24 cellular contexts compared by ENCODE assay signal in the genomic region with DNA sequence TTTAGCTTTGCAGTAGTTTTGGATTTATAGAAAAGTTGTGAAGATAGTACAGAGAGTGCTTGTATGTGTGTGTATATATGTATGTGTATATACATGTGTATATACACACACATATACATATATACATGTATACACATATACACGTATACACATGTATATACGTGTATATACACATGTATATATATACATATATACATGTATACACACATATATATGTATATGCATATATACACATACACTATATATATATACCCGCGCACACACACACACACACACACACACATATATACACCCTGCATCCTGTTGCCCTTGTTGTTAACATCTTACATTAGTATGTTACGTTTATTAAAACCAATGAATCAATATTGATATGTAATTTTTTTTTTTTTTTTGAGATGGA.
"Had no signal": no experiment of that assay in that cellular context is flagged by ENCODE, and none has a peak within 500 bp of the region (broad histone marks: within the 10 kb centered on the region; RNA-seq: fewer than 3 reads in every experiment).

No MANE protein-coding gene starts in this region.

- H3K36me3 Mint-ChIP-seq: naive B cell had no signal

- H3K4me3 Mint-ChIP-seq: dendritic cell treated with granulocyte-macrophage colony-stimulating factor and Interleukin-4, amounts not matched to agents 40 ng/mL and 50 ng/mL, for 4 days; endodermal cell; mesothelial cell of epicardium; naive B cell had no signal

- H3K4me3 ChIP-seq: colonic mucosa, esophagus muscularis mucosa, gastroesophageal sphincter, heart left ventricle, left lung, lower lobe of right lung, mucosa of descending colon had no signal

- H3K27me3 Mint-ChIP-seq: dendritic cell treated with granulocyte-macrophage colony-stimulating factor and Interleukin-4, amounts not matched to agents 40 ng/mL and 50 ng/mL, for 4 days; effector memory CD8-positive, alpha-beta T cell; naive B cell; naive thymus-derived CD8-positive, alpha-beta T cell had no signal

- H3K27ac Mint-ChIP-seq: mesothelial cell of epicardium had no signal

- H3K9me3 Mint-ChIP-seq: dendritic cell treated with granulocyte-macrophage colony-stimulating factor and Interleukin-4, amounts not matched to agents 40 ng/mL and 50 ng/mL, for 4 days; effector memory CD8-positive, alpha-beta T cell; endodermal cell; mesothelial cell of epicardium; naive B cell; naive thymus-derived CD8-positive, alpha-beta T cell had no signal

- ATAC-seq: effector memory CD8-positive, alpha-beta T cell; foreskin keratinocyte; gastroesophageal sphincter; heart left ventricle; left cardiac atrium; left ventricle myocardium superior; lower lobe of right lung; naive thymus-derived CD8-positive, alpha-beta T cell had no signal

- DNase-seq: colonic mucosa; cortex of kidney; effector CD8-positive, alpha-beta T cell; effector memory CD8-positive, alpha-beta T cell; endodermal cell; foreskin keratinocyte; heart left ventricle; hippocampal formation; left cardiac atrium; left lung; left ventricle myocardium superior; lower lobe of right lung; mesenchymal stem cell; mucosa of descending colon; naive B cell; naive thymus-derived CD8-positive, alpha-beta T cell had no signal

- H3K27ac ChIP-seq: colonic mucosa, esophagus muscularis mucosa, foreskin keratinocyte, gastroesophageal sphincter, heart left ventricle, left lung, lower lobe of right lung had no signal

- H3K27me3 ChIP-seq: colonic mucosa, esophagus muscularis mucosa, foreskin keratinocyte, gastroesophageal sphincter, heart left ventricle, left lung had no signal

- H3K9me3 ChIP-seq: colonic mucosa, esophagus muscularis mucosa, gastroesophageal sphincter, heart left ventricle, left lung, lower lobe of right lung, mucosa of descending colon had no signal

- H3K36me3 ChIP-seq: colonic mucosa, esophagus muscularis mucosa, gastroesophageal sphincter, heart left ventricle, left lung, lower lobe of right lung had no signal

- FAIRE-seq: endometrium, frontal cortex, islet of Langerhans, keratinocyte had no signal
